Comparison of ENCODE assay signal across 9 cellular contexts in genomic region chr14:76644875-76645518, GRCh38.
A peak's percentile ranks its signal among the peaks of the same experiment; 100 is the strongest.
DNase-seq lines count a peak whose midpoint lies in the region; ATAC-seq, FAIRE-seq and TF ChIP-seq lines count a peak whose summit lies in the region.
"Had no signal": no experiment of that assay in that cellular context is flagged by ENCODE, and none has a peak within 500 bp of the region (broad histone marks: within the 10 kb centered on the region; RNA-seq: fewer than 3 reads in every experiment).

No MANE protein-coding gene starts in this region.

- WGBS in GM23248 (ENCODE audit: low coverage in 1 of 2, low lambda C conversion rate in 2 of 2, missing lambda C conversion rate in 2 of 2), 2 experiments: 6 to 7% methylated on average over 12 of the region's 12 CpGs
- 33% methylated on average over 12 of the region's 12 CpGs; no CpG with 5 or more reads in 1 of the 2 experiments for whole genome bisulfite sequencing in H1 (ENCODE audit: extremely low coverage in 1 of 2, insufficient coverage in 1 of 2, insufficient read length in 1 of 2, insufficient replicate concordance in 2 of 2, low coverage in 1 of 2, low lambda C conversion rate in 2 of 2, missing lambda C conversion rate in 1 of 2), 2 experiments

- in situ Hi-C loops in GM23248 (cut with MboI): loop anchor here (25.0 kb wide), 1 partner anchor 583 kb away; no protein-coding TSS in a partner anchor

- POLR2A ChIA-PET in Caco-2 (lab: Charles Lee): no interaction called here
- POLR2A ChIA-PET in H1 (lab: Charles Lee; ENCODE audit: partially characterized antibody): no interaction called here

- H3K27ac Mint-ChIP-seq in Caco-2 (ENCODE audit: unreplicated experiment): no peak overlapping the region

- ATAC-seq in HG02759 (IDR thresholded peaks at IDR 0.05; ENCODE audit: unreplicated experiment) (no peak), HG03097 (IDR thresholded peaks at IDR 0.05; ENCODE audit: low FRiP score, unreplicated experiment) (no peak)

- no peaks in the 10 kb centered on the region for H3K4me1 Mint-ChIP-seq in Caco-2 (ENCODE audit: low read depth, unreplicated experiment)

- H2AK5ac ChIP-seq in H1 (ENCODE audit: low read depth, low read length): no peak overlapping the region

- H3K9ac ChIP-seq in GM23248: no peak overlapping the region
- no peak overlapping the region for H3K9ac ChIP-seq in H1 (replicated peaks in 1 of 4; ENCODE audit: extremely low read depth in 1 of 4, low read depth in 3 of 4, low read length in 3 of 4)

- H2BK120ac ChIP-seq in H1 (replicated peaks; ENCODE audit: low read depth, low read length): no peak overlapping the region

- H3K27me3 Mint-ChIP-seq in Caco-2 (ENCODE audit: insufficient read depth, unreplicated experiment): peaks cover 18% of the 10 kb centered on the region

- no peaks in the 10 kb centered on the region for H3K23me2 ChIP-seq in H1 (ENCODE audit: low read depth, low read length)

- CTCF ChIA-PET in Caco-2 (lab: Charles Lee): no interaction called here
- CTCF ChIA-PET in H1 (lab: Charles Lee; ENCODE audit: partially characterized antibody): interaction anchor here (0.8 to 5.6 kb wide), 39 partner anchors 9 to 593 kb away, joined by 3 to 32 read pairs (median 5); partner anchors contain the start of gene ESRRB

- no peak overlapping the region for H3K4ac ChIP-seq in H1 (replicated peaks; ENCODE audit: insufficient read length, low read depth, low read length)

- H3K4me3 ChIP-seq in Caco-2 (ENCODE audit: low read depth, low read length) (no peak overlapping the region), GM23248 (no peak overlapping the region), H1 (ENCODE audit: extremely low read depth in 1 of 4, insufficient read depth in 2 of 4, low read depth in 3 of 4, low read length in 4 of 4) (no peak overlapping the region)
- H3K4me3 ChIP-seq: SJSA1 had no signal

- no TSS peak for BruUV-seq in Caco-2 (replicated peaks; lab: Mats Ljungman, UMichigan)

- no peak overlapping the region for H2BK20ac ChIP-seq in H1 (ENCODE audit: low read length)

- no peak overlapping the region for H4K91ac ChIP-seq in H1 (replicated peaks; ENCODE audit: insufficient read length, low read length)

- peak; percentile 68 to 71 for TF ChIP-seq CTCF in Caco-2 (IDR thresholded peaks at IDR 0.05; ENCODE audit: insufficient read depth in 1 of 2, low read depth in 1 of 2, low read length in 1 of 2, severe bottlenecking in 1 of 2, unreplicated experiment in 1 of 2)
- TF ChIP-seq CTCF in H1 (IDR thresholded peaks at IDR 0.05; ENCODE audit: control extremely low read depth in 1 of 3, insufficient read depth in 1 of 3, low read depth in 1 of 3, low read length in 3 of 3): peak; percentile 86 to 92 (median 86)

- no peak overlapping the region for H3K4me3 Mint-ChIP-seq in Caco-2 (ENCODE audit: unreplicated experiment)

- no peak for TF ChIP-seq EP300 in H1 (IDR thresholded peaks at IDR 0.05; ENCODE audit: borderline replicate concordance in 1 of 2, low read depth in 2 of 2, low read length in 2 of 2)

- no peak overlapping the region for H4K5ac ChIP-seq in H1 (ENCODE audit: insufficient read length, low read depth, low read length)

- H2AFZ ChIP-seq in GM23248: no peak overlapping the region
- H2AFZ ChIP-seq in H1 (ENCODE audit: low read length): peak overlapping the region; percentile 74; the same call in 1 of the 2 replicates

- no peaks in the 10 kb centered on the region; the same call in 1 of the 2 replicates for H3K79me1 ChIP-seq in H1 (ENCODE audit: low read depth, low read length)

- H3K14ac ChIP-seq in H1 (ENCODE audit: insufficient read length): no peak overlapping the region

- no peaks in the 10 kb centered on the region for H3K4me1 ChIP-seq in Caco-2
- H3K4me1 ChIP-seq in GM23248 (ENCODE audit: insufficient read depth): no peaks in the 10 kb centered on the region
- peaks cover 0 to 4% (median 1%) of the 10 kb centered on the region in 4 experiments; a peak in 2 of 7 replicates for H3K4me1 ChIP-seq in H1 (replicated peaks in 1 of 4; ENCODE audit: control insufficient read depth in 3 of 4, insufficient read depth in 4 of 4, low read length in 3 of 4)
- H3K4me1 ChIP-seq: SJSA1 had no signal

- no peak overlapping the region for H2BK5ac ChIP-seq in H1 (ENCODE audit: low read depth, low read length)

- H3K27ac ChIP-seq in GM23248 (no peak overlapping the region), H1 (ENCODE audit: low read depth, low read length) (no peak overlapping the region)
- H3K27ac ChIP-seq: SJSA1 had no signal

- H3K36me3 ChIP-seq in Caco-2 (ENCODE audit: control insufficient read depth, insufficient read depth, low read length) (no peaks in the 10 kb centered on the region), GM23248 (ENCODE audit: low read depth) (no peaks in the 10 kb centered on the region), H1 (ENCODE audit: control insufficient read depth in 2 of 4, insufficient read depth in 4 of 4, low read length in 3 of 4) (no peaks in the 10 kb centered on the region)
- H3K36me3 ChIP-seq: SJSA1 had no signal

- no peak overlapping the region for H2BK12ac ChIP-seq in H1 (ENCODE audit: low read depth, low read length)

- no peaks in the 10 kb centered on the region for H4K20me1 ChIP-seq in GM23248 (ENCODE audit: insufficient read depth)
- no peaks in the 10 kb centered on the region for H4K20me1 ChIP-seq in H1 (replicated peaks in 1 of 2; ENCODE audit: control insufficient read depth in 1 of 2, insufficient read depth in 2 of 2, low read length in 2 of 2)

- TF ChIP-seq POLR2A in H1 (IDR thresholded peaks at IDR 0.05; ENCODE audit: control extremely low read depth in 1 of 2, low read depth in 2 of 2, low read length in 2 of 2): no peak

- intact Hi-C loops in Caco-2 (cut with micrococcal nuclease; ENCODE audit: unreplicated experiment): loop anchor here (1.0 kb wide), 1 partner anchor 594 kb away; no protein-coding TSS in a partner anchor

- H2BK15ac ChIP-seq in H1 (ENCODE audit: low read length): no peak overlapping the region

- H3K36me3 Mint-ChIP-seq in Caco-2 (ENCODE audit: insufficient read depth, unreplicated experiment): no peaks in the 10 kb centered on the region

- H3K4me2 ChIP-seq in GM23248 (ENCODE audit: unreplicated experiment) (no peak overlapping the region), H1 (ENCODE audit: insufficient read depth in 1 of 2, low read depth in 2 of 2, low read length in 2 of 2) (no peak overlapping the region)

- H3K18ac ChIP-seq in H1 (ENCODE audit: extremely low read depth, low read length): no peak overlapping the region

- H3K9me3 ChIP-seq in Caco-2: no peaks in the 10 kb centered on the region
- no peaks in the 10 kb centered on the region for H3K9me3 ChIP-seq in GM23248 (ENCODE audit: low read depth)
- H3K9me3 ChIP-seq in H1 (ENCODE audit: insufficient read depth in 2 of 2, low read depth in 1 of 2, low read length in 1 of 2): no peaks in the 10 kb centered on the region
- H3K9me3 ChIP-seq: SJSA1 had no signal

- H3K9me2 ChIP-seq in GM23248 (ENCODE audit: insufficient read depth): no peaks in the 10 kb centered on the region

- H3K79me2 ChIP-seq in GM23248 (ENCODE audit: insufficient read depth) (no peaks in the 10 kb centered on the region), H1 (ENCODE audit: control insufficient read depth in 1 of 2, insufficient read depth in 2 of 2, low read length in 2 of 2) (no peaks in the 10 kb centered on the region)

- TF ChIP-seq RAD21 in H1 (IDR thresholded peaks at IDR 0.05 in 1 of 2, conservative IDR thresholded peaks at IDR 0.05 in 1 of 2; ENCODE audit: low read depth in 2 of 2, low read length in 2 of 2): peak; percentile 96

- H3K23ac ChIP-seq in H1 (ENCODE audit: insufficient read length): no peak overlapping the region

- peak; percentile 89 for FAIRE-seq in H1 (lab: Jason Lieb, UNC)

- H3K27me3 ChIP-seq in Caco-2 (replicated peaks; ENCODE audit: control insufficient read depth, insufficient read depth, low read length): no peaks in the 10 kb centered on the region
- H3K27me3 ChIP-seq in GM23248 (replicated peaks; ENCODE audit: insufficient read depth): peaks cover 16% of the 10 kb centered on the region; the same call in 1 of the 2 replicates
- no peaks in the 10 kb centered on the region for H3K27me3 ChIP-seq in H1 (replicated peaks in 1 of 4; ENCODE audit: control insufficient read depth in 3 of 4, extremely low read depth in 1 of 4, insufficient read depth in 3 of 4, low read length in 3 of 4)

- H3F3A ChIP-seq in GM23248 (ENCODE audit: insufficient read depth): no peaks in the 10 kb centered on the region

- H4K8ac ChIP-seq in H1 (ENCODE audit: extremely low read depth, insufficient read depth, low read length): no peak overlapping the region

- H3K56ac ChIP-seq in H1 (replicated peaks; ENCODE audit: insufficient read length, low read depth, low read length): no peak overlapping the region

- DNase-seq in Caco-2 (peak; percentile 46 to 69), GM23248 (peak; percentile 58), NCI-H82 treated with DMSO at 0.1 percent for 48 hours (lab: John Stamatoyannopoulos, UW; ENCODE audit: unreplicated experiment) (peak; percentile 32), H1 (ENCODE audit: low read depth in 1 of 2, low spot score in 2 of 2) (peak; percentile 17 to 82), nucleus accumbens (lab: John Stamatoyannopoulos, UW) (peak in 41 of 56 donors; percentile 2 to 54 (median 13)), cerebellar nuclear complex (lab: John Stamatoyannopoulos, UW) (no peak)

- no peaks in the 10 kb centered on the region for H3K9me3 Mint-ChIP-seq in Caco-2 (ENCODE audit: unreplicated experiment)

TF ChIP-seq in H1, 55 proteins besides CTCF, POLR2A, EP300 and RAD21 (continues in another document):
- TF ChIP-seq RXRA (IDR thresholded peaks at IDR 0.05; ENCODE audit: insufficient read depth, low read depth, low read length) (0 out of 2 replicates have a peak, but pooled peaks have one; percentile 53), ATF2 (IDR thresholded peaks at IDR 0.05; ENCODE audit: low read length) (no peak), EGR1 (IDR thresholded peaks at IDR 0.05; ENCODE audit: borderline replicate concordance, low read depth, low read length) (no peak), RNF2 (IDR thresholded peaks at IDR 0.05; ENCODE audit: borderline replicate concordance, low read depth, low read length, missing control alignments, poor library complexity, severe bottlenecking) (no peak)

Comparison
In these comparisons a context has a peak if more than half of its experiments do, and no peak if none do; other contexts are left out.
1. DNase-seq: peak in Caco-2 (2 of 2), GM23248 (single experiment), NCI-H82 treated with DMSO at 0.1 percent for 48 hours (single experiment), H1 (2 of 2) and nucleus accumbens (41 of 56); none in cerebellar nuclear complex (0 of 2).